8 cellular contexts compared by ENCODE assay signal in genomic region chr12:31362115-31362758, GRCh38. TPM values are rescaled to one million over a fixed set of nuclear protein-coding genes. Genes with fewer than 3 reads are reported as not detected.
DNase-seq lines count a peak whose midpoint lies in the region; ATAC-seq and TF ChIP-seq lines count a peak whose summit lies in the region.

No MANE protein-coding gene starts in this region.

- peak; percentile 44 for ATAC-seq in GM19328 (IDR thresholded peaks at IDR 0.05; ENCODE audit: unreplicated experiment)
- peak; percentile 29 for ATAC-seq in HG03439 (IDR thresholded peaks at IDR 0.05; ENCODE audit: unreplicated experiment)

- H3K27me3 ChIP-seq in NT2/D1 (ENCODE audit: insufficient read depth, insufficient read length) (no peaks in the 10 kb centered on the region), suprapubic skin (no peaks in the 10 kb centered on the region)

- peak overlapping the region; percentile 70 for H3K9ac ChIP-seq in NT2/D1 (ENCODE audit: insufficient read length, low read depth)

- H3K36me3 ChIP-seq in NT2/D1 (ENCODE audit: insufficient read depth, insufficient read length, low read length) (no peaks in the 10 kb centered on the region), suprapubic skin (no peaks in the 10 kb centered on the region)

- no peak for TF ChIP-seq EP300 in suprapubic skin (IDR thresholded peaks at IDR 0.05)

- peak; percentile 25 for DNase-seq in COLO668 (lab: John Stamatoyannopoulos, UW; ENCODE audit: unreplicated experiment)
- DNase-seq in NT2/D1 (ENCODE audit: low read depth, low spot score), result peak; percentile 72
- DNase-seq in epithelial cell of esophagus (ENCODE audit: low read depth), result peak; percentile 14
- no peak for DNase-seq in suprapubic skin (ENCODE audit: low spot score in 2 of 2)
- no peak for DNase-seq in Ammon's horn (ENCODE audit: low spot score)
- DNase-seq in activated gamma-delta T cell treated with Interleukin-2 at 50 U/mL for 16 hours, result no peak

- H3K4me1 ChIP-seq in NT2/D1 (ENCODE audit: insufficient read depth, insufficient read length) (peaks cover 9% of the 10 kb centered on the region), suprapubic skin (peaks cover 13% of the 10 kb centered on the region)

- H3K9me3 ChIP-seq in NT2/D1 (ENCODE audit: insufficient read depth, low read length), result no peaks in the 10 kb centered on the region
- H3K9me3 ChIP-seq in suprapubic skin, result no peaks in the 10 kb centered on the region

- TF ChIP-seq POLR2A in suprapubic skin (IDR thresholded peaks at IDR 0.05), result no peak

- peak overlapping the region; percentile 26 for H3K4me3 ChIP-seq in NT2/D1 (ENCODE audit: insufficient read length, low read depth)
- no peak overlapping the region for H3K4me3 ChIP-seq in epithelial cell of esophagus (ENCODE audit: low read length)
- H3K4me3 ChIP-seq in suprapubic skin, result no peak overlapping the region

- WGBS in suprapubic skin, result 31% methylated on average over 13 of the region's 13 CpGs

- peak overlapping the region; percentile 20 for H3K27ac ChIP-seq in suprapubic skin

- TF ChIP-seq CTCF in epithelial cell of esophagus (IDR thresholded peaks at IDR 0.05; ENCODE audit: insufficient read depth, low read depth, low read length, missing control alignments) (no peak), suprapubic skin (IDR thresholded peaks at IDR 0.05) (no peak)

RNA-seq across cellular contexts. Expression of gene SINHCAF, which starts 36.3 kb away (rescaled TPM):
- total RNA-seq in suprapubic skin, result 10 to 100 TPM; 47.8 to 86.1 (median 66.3) TPM

Comparison
In these comparisons a context has a peak if more than half of its experiments do, and no peak if none do; other contexts are left out.
1. DNase-seq: peak in COLO668 (single experiment), NT2/D1 (single experiment) and epithelial cell of esophagus (single experiment); none in suprapubic skin (0 of 2), Ammon's horn (single experiment) and activated gamma-delta T cell treated with Interleukin-2 at 50 U/mL for 16 hours (single experiment).